In genomic region chr1:111399792-111400610, GRCh38 we compare ENCODE assay signal across 8 cellular contexts. TPM values are rescaled to one million over a fixed set of nuclear protein-coding genes. Genes with fewer than 3 reads are reported as not detected.
A peak's percentile ranks its signal among the peaks of the same experiment; 100 is the strongest.
DNase-seq lines count a peak whose midpoint lies in the region; ATAC-seq and TF ChIP-seq lines count a peak whose summit lies in the region.

No MANE protein-coding gene starts in this region.

- no peaks in the 10 kb centered on the region for H3K27me3 ChIP-seq in fibroblast of lung (ENCODE audit: control insufficient read depth, insufficient read depth, low read length)
- H3K27me3 ChIP-seq in ovary: no peaks in the 10 kb centered on the region

- WGBS in ovary, 3 donors: 22 to 28% (median 24%) methylated on average over 9 of the region's 9 CpGs

- H3K36me3 ChIP-seq in fibroblast of lung (ENCODE audit: control insufficient read depth, insufficient read depth, low read length) (no peaks in the 10 kb centered on the region), ovary (no peaks in the 10 kb centered on the region)

- H3K4me3 ChIP-seq in fibroblast of lung (replicated peaks in 1 of 4; ENCODE audit: control extremely low read depth in 1 of 4, insufficient read depth in 1 of 4, low read depth in 3 of 4, low read length in 4 of 4) (peak overlapping the region in 1 of 4 experiments; percentile 20), ovary (no peak overlapping the region)

- H4K20me1 ChIP-seq in fibroblast of lung (ENCODE audit: control insufficient read depth, extremely low read depth, insufficient read depth, low read length): no peaks in the 10 kb centered on the region

- no peaks in the 10 kb centered on the region for H3K79me2 ChIP-seq in fibroblast of lung (ENCODE audit: control insufficient read depth, insufficient read depth, low read length)

- DNase-seq in AG08396 (ENCODE audit: low spot score) (peak; percentile 49), GM10266 (ENCODE audit: extremely low spot score) (peak; percentile 35), NCI-H2171 (lab: John Stamatoyannopoulos, UW) (peak; percentile 37), fibroblast of lung (ENCODE audit: low read depth in 2 of 2) (peak; percentile 20 to 73), ovary (peak in 3 of 5 donors; percentile 20 to 54 (median 37)), 8988T (no peak)
- DNase-seq in activated CD4-positive, alpha-beta T cell treated with anti-CD3 and anti-CD28 coated beads for 48 hours: peak; percentile 57

- TF ChIP-seq POLR2A in ovary (IDR thresholded peaks at IDR 0.05): no peak

- H3K27ac ChIP-seq in fibroblast of lung (ENCODE audit: insufficient read depth, low read length) (no peak overlapping the region), ovary (no peak overlapping the region)

- H3K4me1 ChIP-seq in fibroblast of lung (ENCODE audit: control insufficient read depth, extremely low read depth, insufficient read depth, low read length): no peaks in the 10 kb centered on the region
- H3K4me1 ChIP-seq in ovary (ENCODE audit: insufficient read depth): no peaks in the 10 kb centered on the region

- no peak overlapping the region for H3K9ac ChIP-seq in fibroblast of lung (ENCODE audit: insufficient read depth, low read length)

- no peak overlapping the region for H2AFZ ChIP-seq in fibroblast of lung (ENCODE audit: low read length)

- H3K4me2 ChIP-seq in fibroblast of lung (ENCODE audit: extremely low read depth, insufficient read depth, low read length): no peak overlapping the region

- no peaks in the 10 kb centered on the region for H3K9me3 ChIP-seq in fibroblast of lung (ENCODE audit: control insufficient read depth, insufficient read depth, low read depth, low read length)
- no peaks in the 10 kb centered on the region for H3K9me3 ChIP-seq in ovary

- TF ChIP-seq EP300 in ovary (IDR thresholded peaks at IDR 0.05): no peak

- no peak for ATAC-seq in HG03039 (IDR thresholded peaks at IDR 0.05; ENCODE audit: unreplicated experiment)

- TF ChIP-seq CTCF in GM10266 (IDR thresholded peaks at IDR 0.05; ENCODE audit: control insufficient read depth, insufficient read depth, low read depth, missing control alignments) (peak; percentile 58), fibroblast of lung (conservative IDR thresholded peaks at IDR 0.05 in 1 of 2, IDR thresholded peaks at IDR 0.05 in 1 of 2; ENCODE audit: low read depth in 1 of 2, low read length in 2 of 2) (peak; percentile 61 to 65), ovary (IDR thresholded peaks at IDR 0.05) (peak in 2 of 3 donors; percentile 36 to 49)

- intact Hi-C loops in ovary (cut with DNase I): loop anchor here (5.0 to 10.0 kb wide), 2 partner anchors 175 to 178 kb away; partner anchors contain the start of gene CHI3L2 (in 2 of the 4)

RNA-seq across cellular contexts. Expression of gene OVGP1, which starts 27.5 kb away (rescaled TPM):
- total RNA-seq in fibroblast of lung: 0.51 and 1.2 TPM in 2 replicates
- 0.26 and 0.51 TPM in 2 replicates for polyA plus RNA-seq in fibroblast of lung
- polyA plus RNA-seq in fibroblast of lung (2012): 0.13 and 0.30 TPM in 2 replicates
- not detected in 2 replicates for polyA minus RNA-seq in fibroblast of lung (ENCODE audit: low replicate concordance)
- total RNA-seq in ovary: 100 to 1,000 TPM in 2 of 7 donors, 10 to 100 TPM in 3, 1 to 10 TPM in 2; 1.8 to 518 (median 43.5) TPM
- polyA plus RNA-seq in ovary: 1 to 10 TPM; 2.3 to 3.1 TPM

RNA-seq across cellular contexts. Expression of gene WDR77, which starts 49.1 kb away (rescaled TPM):
- total RNA-seq in fibroblast of lung (20.3 and 21.8 TPM in 2 replicates), ovary (10 to 100 TPM; 14.5 to 68.4 (median 21.7) TPM)
- polyA plus RNA-seq in fibroblast of lung (62.0 and 87.8 TPM in 2 replicates), ovary (10 to 100 TPM; 12.7 to 23.8 TPM)
- polyA plus RNA-seq in fibroblast of lung (2012): 22.6 and 37.8 TPM in 2 replicates
- polyA minus RNA-seq in fibroblast of lung (ENCODE audit: low replicate concordance): 221 and 251 TPM in 2 replicates

RNA-seq across cellular contexts. Expression of gene ATP5PB, which starts 49.3 kb away (rescaled TPM):
- total RNA-seq in fibroblast of lung: 162 and 217 TPM in 2 replicates
- 417 and 458 TPM in 2 replicates for polyA plus RNA-seq in fibroblast of lung
- 320 and 364 TPM in 2 replicates for polyA plus RNA-seq in fibroblast of lung (2012)
- polyA minus RNA-seq in fibroblast of lung (ENCODE audit: low replicate concordance): 24.4 and 28.0 TPM in 2 replicates
- total RNA-seq in ovary: 100 to 1,000 TPM; 125 to 152 (median 136) TPM
- polyA plus RNA-seq in ovary: 100 to 1,000 TPM; 183 to 277 TPM
